ENCODE assay signal across 19 cellular contexts in the genomic region with DNA sequence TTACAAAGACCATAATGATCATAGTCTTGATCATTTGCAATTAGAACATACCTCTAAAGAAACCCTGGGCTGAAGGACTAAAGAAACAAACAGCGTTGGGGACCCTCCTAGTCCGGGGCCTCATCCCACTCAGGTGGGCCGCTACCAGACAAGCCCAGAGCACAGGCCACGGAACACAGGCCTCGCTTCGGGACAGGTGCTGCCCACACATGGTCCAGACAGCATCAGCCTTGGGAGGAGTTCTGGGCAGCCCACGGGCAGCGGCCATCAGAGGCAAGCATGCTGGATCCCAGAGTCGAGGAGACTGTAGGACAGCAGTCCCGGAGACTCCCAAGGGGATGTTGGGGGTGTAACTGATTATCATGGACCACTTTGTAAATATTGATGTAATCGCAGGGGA. TPM values are rescaled to one million over a fixed set of nuclear protein-coding genes. Genes with fewer than 3 reads are reported as not detected.
DNase-seq lines count a peak whose midpoint lies in the region; ATAC-seq, FAIRE-seq and TF ChIP-seq lines count a peak whose summit lies in the region.
"Had no signal": no experiment of that assay in that cellular context is flagged by ENCODE, and none has a peak within 500 bp of the region (broad histone marks: within the 10 kb centered on the region; RNA-seq: fewer than 3 reads in every experiment).

No MANE protein-coding gene starts in this region.

- TF ChIP-seq POLR2A in H1 (IDR thresholded peaks at IDR 0.05; ENCODE audit: control extremely low read depth in 1 of 2, low read depth in 2 of 2, low read length in 2 of 2) = no peak

- peaks cover 0 to 16% (median 13%) of the 10 kb centered on the region in 4 experiments; a peak in 6 of 7 replicates for H3K27me3 ChIP-seq in H1 (replicated peaks in 1 of 4; ENCODE audit: control insufficient read depth in 3 of 4, extremely low read depth in 1 of 4, insufficient read depth in 3 of 4, low read length in 3 of 4)

- H4K91ac ChIP-seq in H1 (replicated peaks; ENCODE audit: insufficient read length, low read length) = no peak overlapping the region

- no peak for FAIRE-seq in H1 (lab: Jason Lieb, UNC)
- FAIRE-seq: D721Med, G401.6, GM12892 had no signal

- CTCF ChIA-PET in H1 (lab: Charles Lee; ENCODE audit: partially characterized antibody) = interaction anchor here (1.2 to 2.0 kb wide), 4 partner anchors 26 to 336 kb away, joined by 3 to 5 read pairs (median 4); no protein-coding TSS in a partner anchor

- intact Hi-C loops in left ventricle myocardium superior (cut with micrococcal nuclease) = no loop called here
- intact Hi-C loops in Right ventricle myocardium inferior (cut with DNase I) = no loop called here
- intact Hi-C loops in posterior vena cava (cut with DNase I) = no loop called here

- no peak overlapping the region for H2BK15ac ChIP-seq in H1 (ENCODE audit: low read length)

- no peaks in the 10 kb centered on the region for H3K9me3 ChIP-seq in H1 (ENCODE audit: insufficient read depth in 2 of 2, low read depth in 1 of 2, low read length in 1 of 2)
- H3K9me3 ChIP-seq: HAP-1 had no signal

- H3K23ac ChIP-seq in H1 (ENCODE audit: insufficient read length) = no peak overlapping the region

- H3K79me2 ChIP-seq in H1 (ENCODE audit: control insufficient read depth in 1 of 2, insufficient read depth in 2 of 2, low read length in 2 of 2) = peaks cover 0 to 18% of the 10 kb centered on the region in 2 experiments; a peak in 2 of 4 replicates

- peak; percentile 15 for DNase-seq in left ventricle myocardium superior
- no peak for DNase-seq in Right ventricle myocardium inferior (ENCODE audit: missing footprints)
- no peak for DNase-seq in H1 (ENCODE audit: low read depth in 1 of 2, low spot score in 2 of 2)
- DNase-seq in posterior vena cava (ENCODE audit: low spot score) = peak; percentile 48
- DNase-seq in putamen (ENCODE audit: low spot score) = no peak
- no peak for DNase-seq in HPDE6-E6E7 (ENCODE audit: extremely low spot score)
- no peak for DNase-seq in NCI-H2171 treated with DMSO at 0.1 percent for 48 hours (lab: John Stamatoyannopoulos, UW)
- DNase-seq: CD8-positive, alpha-beta T cell; COR-L47; DMS153; DMS79 treated with DMSO at 0.1 percent for 48 hours; EL; GOT3 had no signal

- no peak overlapping the region for H3K4me2 ChIP-seq in H1 (ENCODE audit: insufficient read depth in 1 of 2, low read depth in 2 of 2, low read length in 2 of 2)

- H3K27ac ChIP-seq in H1 (ENCODE audit: low read depth, low read length) = no peak overlapping the region
- H3K27ac ChIP-seq: 22Rv1 had no signal

- H2BK5ac ChIP-seq in H1 (ENCODE audit: low read depth, low read length) = no peak overlapping the region

- H3K14ac ChIP-seq in H1 (ENCODE audit: insufficient read length) = no peak overlapping the region

- H4K5ac ChIP-seq in H1 (ENCODE audit: insufficient read length, low read depth, low read length) = no peak overlapping the region

- POLR2A ChIA-PET in H1 (lab: Charles Lee; ENCODE audit: partially characterized antibody) = no interaction called here

- no peaks in the 10 kb centered on the region for H3K36me3 ChIP-seq in H1 (ENCODE audit: control insufficient read depth in 2 of 4, insufficient read depth in 4 of 4, low read length in 3 of 4)
- H3K36me3 ChIP-seq: HAP-1 had no signal

- H3K4me3 ChIP-seq in H1 (ENCODE audit: extremely low read depth in 1 of 4, insufficient read depth in 2 of 4, low read depth in 3 of 4, low read length in 4 of 4) = no peak overlapping the region
- H3K4me3 ChIP-seq: HAP-1 had no signal

- H2AFZ ChIP-seq in H1 (ENCODE audit: low read length) = no peak overlapping the region

- no peak overlapping the region for H4K8ac ChIP-seq in H1 (ENCODE audit: extremely low read depth, insufficient read depth, low read length)

- no peak for TF ChIP-seq RAD21 in H1 (IDR thresholded peaks at IDR 0.05 in 1 of 2, conservative IDR thresholded peaks at IDR 0.05 in 1 of 2; ENCODE audit: low read depth in 2 of 2, low read length in 2 of 2)

- 89% methylated on average over 9 of the region's 11 CpGs; no CpG with 5 or more reads in 1 of the 2 experiments for WGBS in H1 (ENCODE audit: extremely low coverage in 1 of 2, insufficient coverage in 1 of 2, insufficient read length in 1 of 2, insufficient replicate concordance in 2 of 2, low coverage in 1 of 2, low lambda C conversion rate in 2 of 2, missing lambda C conversion rate in 1 of 2), 2 experiments

- H3K79me1 ChIP-seq in H1 (ENCODE audit: low read depth, low read length) = no peaks in the 10 kb centered on the region; the same call in none of the 2 replicates

- no peak for TF ChIP-seq CTCF in H1 (IDR thresholded peaks at IDR 0.05; ENCODE audit: control extremely low read depth in 1 of 3, insufficient read depth in 1 of 3, low read depth in 1 of 3, low read length in 3 of 3)

- no peak overlapping the region for H3K56ac ChIP-seq in H1 (replicated peaks; ENCODE audit: insufficient read length, low read depth, low read length)

- ATAC-seq in left ventricle myocardium superior = no peak
- no peak for ATAC-seq in Right ventricle myocardium inferior
- no peak for ATAC-seq in GM19397 (IDR thresholded peaks at IDR 0.05; ENCODE audit: unreplicated experiment)
- ATAC-seq: CD8-positive, alpha-beta T cell had no signal

- H4K20me1 ChIP-seq in H1 (replicated peaks in 1 of 2; ENCODE audit: control insufficient read depth in 1 of 2, insufficient read depth in 2 of 2, low read length in 2 of 2) = peaks cover 4 to 8% of the 10 kb centered on the region in 2 experiments

- H2BK20ac ChIP-seq in H1 (ENCODE audit: low read length) = no peak overlapping the region

- no peak overlapping the region for H3K9ac ChIP-seq in H1 (replicated peaks in 1 of 4; ENCODE audit: extremely low read depth in 1 of 4, low read depth in 3 of 4, low read length in 3 of 4)

- no peak overlapping the region for H3K18ac ChIP-seq in H1 (ENCODE audit: extremely low read depth, low read length)

- H2BK120ac ChIP-seq in H1 (replicated peaks; ENCODE audit: low read depth, low read length) = no peak overlapping the region

- TF ChIP-seq EP300 in H1 (IDR thresholded peaks at IDR 0.05; ENCODE audit: borderline replicate concordance in 1 of 2, low read depth in 2 of 2, low read length in 2 of 2) = no peak

- no peak overlapping the region for H2AK5ac ChIP-seq in H1 (ENCODE audit: low read depth, low read length)

- 0 out of 2 replicates have a peak overlapping the region, but pooled peaks have one; percentile 5 for H2BK12ac ChIP-seq in H1 (ENCODE audit: low read depth, low read length)

- H3K23me2 ChIP-seq in H1 (ENCODE audit: low read depth, low read length) = peaks cover 11% of the 10 kb centered on the region; the same call in 1 of the 2 replicates

- peaks cover 0 to 24% (median 16%) of the 10 kb centered on the region in 4 experiments; a peak in 6 of 7 replicates for H3K4me1 ChIP-seq in H1 (replicated peaks in 1 of 4; ENCODE audit: control insufficient read depth in 3 of 4, insufficient read depth in 4 of 4, low read length in 3 of 4)

- no peak overlapping the region for H3K4ac ChIP-seq in H1 (replicated peaks; ENCODE audit: insufficient read length, low read depth, low read length)

TF ChIP-seq in H1, 55 proteins besides CTCF, POLR2A, EP300 and RAD21 (continues in another document):
- no peak for TF ChIP-seq YY1 (IDR thresholded peaks at IDR 0.05; ENCODE audit: low read depth, low read length)
- no peak for TF ChIP-seq SUZ12 (IDR thresholded peaks at IDR 0.05; ENCODE audit: low read length)
- TF ChIP-seq CTBP2 (IDR thresholded peaks at IDR 0.05; ENCODE audit: borderline replicate concordance, insufficient read depth, insufficient read length, low read length) = no peak
- TF ChIP-seq, protein P1, sequence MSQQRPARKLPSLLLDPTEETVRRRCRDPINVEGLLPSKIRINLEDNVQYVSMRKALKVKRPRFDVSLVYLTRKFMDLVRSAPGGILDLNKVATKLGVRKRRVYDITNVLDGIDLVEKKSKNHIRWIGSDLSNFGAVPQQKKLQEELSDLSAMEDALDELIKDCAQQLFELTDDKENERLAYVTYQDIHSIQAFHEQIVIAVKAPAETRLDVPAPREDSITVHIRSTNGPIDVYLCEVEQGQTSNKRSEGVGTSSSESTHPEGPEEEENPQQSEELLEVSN (IDR thresholded peaks at IDR 0.05) = no peak
- no peak for TF ChIP-seq SP2 (IDR thresholded peaks at IDR 0.05; ENCODE audit: low read length)
- TF ChIP-seq SRF (IDR thresholded peaks at IDR 0.05; ENCODE audit: low read depth, low read length) = no peak
- no peak for TF ChIP-seq CBX8 (IDR thresholded peaks at IDR 0.05; ENCODE audit: borderline replicate concordance, low read depth, low read length)
- TF ChIP-seq HDAC6 (IDR thresholded peaks at IDR 0.05; ENCODE audit: low read depth, low read length) = no peak
- TF ChIP-seq NRF1 (IDR thresholded peaks at IDR 0.05; ENCODE audit: low read depth, low read length) = no peak
- no peak for TF ChIP-seq RXRA (IDR thresholded peaks at IDR 0.05; ENCODE audit: insufficient read depth, low read depth, low read length)
- no peak for TF ChIP-seq SP4 (IDR thresholded peaks at IDR 0.05; ENCODE audit: low read length)
- TF ChIP-seq, protein P2, sequence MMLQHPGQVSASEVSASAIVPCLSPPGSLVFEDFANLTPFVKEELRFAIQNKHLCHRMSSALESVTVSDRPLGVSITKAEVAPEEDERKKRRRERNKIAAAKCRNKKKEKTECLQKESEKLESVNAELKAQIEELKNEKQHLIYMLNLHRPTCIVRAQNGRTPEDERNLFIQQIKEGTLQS (IDR thresholded peaks at IDR 0.05; ENCODE audit: insufficient read depth, low read depth, low read length) = no peak
- TF ChIP-seq ASH2L (IDR thresholded peaks at IDR 0.05; ENCODE audit: low read length) = no peak
- no peak for TF ChIP-seq KDM4A (IDR thresholded peaks at IDR 0.05; ENCODE audit: low read depth, low read length, severe bottlenecking)
- TF ChIP-seq ZNF274 (IDR thresholded peaks at IDR 0.05; ENCODE audit: borderline replicate concordance, extremely low read depth, low read length) = no peak
- TF ChIP-seq EGR1 (IDR thresholded peaks at IDR 0.05; ENCODE audit: borderline replicate concordance, low read depth, low read length) = no peak
- TF ChIP-seq TAF1 (IDR thresholded peaks at IDR 0.05; ENCODE audit: low read depth, low read length) = no peak

RNA-seq across cellular contexts. Expression of a gene that starts 4.9 kb away (rescaled TPM):
- 5.2 TPM for total RNA-seq in left ventricle myocardium superior
- 7.0 TPM for total RNA-seq in Right ventricle myocardium inferior
- 12.4 and 13.0 TPM in 2 replicates for total RNA-seq in H1 (2021; fragmentation: NEBNext Ultra II Directional; extraction: Animal tissue kit (Norgen Biotek cat#: 25700))
- polyA plus RNA-seq in H1 (2011; rRNA removed) = 10.4 and 10.7 TPM in 2 replicates
- polyA plus RNA-seq in H1 (2011; cell fraction: cytosol; rRNA removed) = 11.0 TPM
- polyA plus RNA-seq in H1 (2011; cell fraction: nucleus; rRNA removed) = 13.4 TPM
- polyA plus RNA-seq in H1 (2012, experiment 1 of 2) = 9.3 to 12.8 TPM (median 10.8 TPM) in 4 replicates
- 1.4 TPM for polyA plus RNA-seq in H1 (2012, experiment 2 of 2)
- 6.7 TPM for polyA plus RNA-seq in H1 (2013, experiment 1 of 2)
- polyA plus RNA-seq in H1 (2013, experiment 2 of 2) = 7.0 TPM
- polyA minus RNA-seq in H1 (2011; rRNA and poly(A)+ RNA removed) = 47.7 and 67.1 TPM in 2 replicates
- polyA minus RNA-seq in H1 (2011; cell fraction: cytosol; rRNA and poly(A)+ RNA removed) = 19.1 TPM
- 19.0 TPM for polyA minus RNA-seq in H1 (2011; cell fraction: nucleus; rRNA and poly(A)+ RNA removed)
- total RNA-seq in posterior vena cava = 10 to 100 TPM; 28.0 to 43.1 TPM

Comparison
In these comparisons a context has a peak if more than half of its experiments do, and no peak if none do; other contexts are left out.
1. DNase-seq: peak in left ventricle myocardium superior (single experiment) and posterior vena cava (single experiment); none in Right ventricle myocardium inferior (single experiment), H1 (0 of 2), putamen (single experiment), HPDE6-E6E7 (single experiment) and NCI-H2171 treated with DMSO at 0.1 percent for 48 hours (single experiment).